Comparison of ENCODE assay signal across 1 cellular context in genomic region chr1:1559066-1559465, GRCh38.
TF ChIP-seq lines count a peak whose summit lies in the region.

No MANE protein-coding gene starts in this region.

TF ChIP-seq in H1, 55 proteins besides CTCF, POLR2A, EP300 and RAD21:
- TF ChIP-seq NRF1 (IDR thresholded peaks at IDR 0.05; ENCODE audit: low read depth, low read length): no peak
- no peak for TF ChIP-seq RBBP5 (IDR thresholded peaks at IDR 0.05; ENCODE audit: borderline replicate concordance, low read depth, low read length)
- no peak for TF ChIP-seq FOSL1 (IDR thresholded peaks at IDR 0.05; ENCODE audit: insufficient read depth, low read depth, low read length)
- TF ChIP-seq ATF3 (IDR thresholded peaks at IDR 0.05; ENCODE audit: insufficient read depth, low read depth, low read length): no peak
- no peak for TF ChIP-seq TAF1 (IDR thresholded peaks at IDR 0.05; ENCODE audit: low read depth, low read length)
- no peak for TF ChIP-seq CREB1 (IDR thresholded peaks at IDR 0.05)
- TF ChIP-seq ZNF274 (IDR thresholded peaks at IDR 0.05; ENCODE audit: borderline replicate concordance, extremely low read depth, low read length): no peak
- TF ChIP-seq CBX8 (IDR thresholded peaks at IDR 0.05; ENCODE audit: borderline replicate concordance, low read depth, low read length): no peak
- TF ChIP-seq SRF (IDR thresholded peaks at IDR 0.05; ENCODE audit: low read depth, low read length): no peak
- TF ChIP-seq CHD1 (IDR thresholded peaks at IDR 0.05; ENCODE audit: low read depth, low read length): no peak
- no peak for TF ChIP-seq SUZ12 (IDR thresholded peaks at IDR 0.05; ENCODE audit: low read length)
